22 cellular contexts compared by ENCODE assay signal in the genomic region with DNA sequence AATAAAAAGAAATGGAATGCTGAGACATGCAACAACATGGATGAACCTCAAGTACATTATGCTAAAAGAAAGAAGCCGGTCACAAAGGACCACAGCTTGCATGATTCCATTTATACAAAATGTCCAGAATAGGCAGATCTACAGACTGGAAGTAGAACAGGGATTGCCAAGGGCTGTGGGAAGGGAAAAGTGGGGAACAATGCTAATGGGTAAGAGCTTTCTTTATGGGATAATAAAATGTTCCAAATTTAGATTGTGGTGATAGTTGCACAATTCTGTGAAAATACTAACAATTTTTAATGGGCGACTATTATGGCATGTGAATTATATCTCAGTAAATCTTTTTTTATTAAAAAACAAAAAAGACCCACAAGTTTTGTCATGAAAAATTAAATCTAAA.
"Had no signal": no experiment of that assay in that cellular context is flagged by ENCODE, and none has a peak within 500 bp of the region (broad histone marks: within the 10 kb centered on the region; RNA-seq: fewer than 3 reads in every experiment).

No MANE protein-coding gene starts in this region.

- H3K27ac ChIP-seq: gastroesophageal sphincter, heart left ventricle, hepatocyte, neural progenitor cell, parathyroid adenoma, right lobe of liver, testis, tibial artery had no signal

- H3K9ac ChIP-seq: neural progenitor cell, parathyroid adenoma had no signal

- H3K9me3 ChIP-seq: gastroesophageal sphincter, heart left ventricle, mucosa of descending colon, right lobe of liver, testis, tibial artery had no signal

- H3K4me3 ChIP-seq: gastroesophageal sphincter, heart left ventricle, hepatocyte, lung, mucosa of descending colon, neural progenitor cell, right lobe of liver, testis, tibial artery had no signal

- H3K27me3 ChIP-seq: gastroesophageal sphincter, heart left ventricle, hepatocyte, neural progenitor cell, right lobe of liver, testis, tibial artery had no signal

- DNase-seq: cortex of kidney; effector memory CD8-positive, alpha-beta T cell; foreskin fibroblast; heart left ventricle; kidney; mesenchymal stem cell; mucosa of descending colon; naive thymus-derived CD4-positive, alpha-beta T cell; right lobe of liver; stimulated activated CD4-positive, alpha-beta T cell treated with anti-CD3 and anti-CD28 coated beads, Interleukin-2, amount 100 ng/mL, for 24 hours; stimulated activated CD4-positive, alpha-beta T cell treated with anti-CD3 and anti-CD28 coated beads, Interleukin-4, amount 100 ng/mL, for 24 hours; stimulated activated naive CD8-positive, alpha-beta T cell treated with anti-CD3 and anti-CD28 coated beads, Interleukin-15, Interleukin-2, amounts not matched to agents 100 U/mL and 50 U/mL, for 24 hours; substantia nigra; testis; tibial artery had no signal

- ATAC-seq: effector memory CD8-positive, alpha-beta T cell; gastroesophageal sphincter; heart left ventricle; left lobe of liver; naive thymus-derived CD4-positive, alpha-beta T cell; right lobe of liver; stimulated activated effector memory CD8-positive, alpha-beta T cell treated with anti-CD3 and anti-CD28 coated beads, Interleukin-12 subunit alpha, Interleukin-12 subunit beta, amount 100 ng/mL, for 72 hours; stimulated activated naive CD8-positive, alpha-beta T cell treated with anti-CD3 and anti-CD28 coated beads, Interleukin-15, Interleukin-2, amounts not matched to agents 100 U/mL and 50 U/mL, for 24 hours had no signal

- H3K4me2 ChIP-seq: hepatocyte, neural progenitor cell had no signal

- H3K79me2 ChIP-seq: hepatocyte, parathyroid adenoma had no signal

- H2AFZ ChIP-seq: hepatocyte, neural progenitor cell, parathyroid adenoma had no signal

- H3K36me3 ChIP-seq: gastroesophageal sphincter, heart left ventricle, neural progenitor cell, right lobe of liver, tibial artery had no signal

- H3K4me1 ChIP-seq: gastroesophageal sphincter, neural progenitor cell, parathyroid adenoma, right lobe of liver had no signal
